ENCODE assay signal across 8 cellular contexts in genomic region chr1:76075188-76075489, GRCh38. TPM values are rescaled to one million over a fixed set of nuclear protein-coding genes. Genes with fewer than 3 reads are reported as not detected.
DNase-seq lines count a peak whose midpoint lies in the region; ATAC-seq and TF ChIP-seq lines count a peak whose summit lies in the region.

No MANE protein-coding gene starts in this region.

- H3K27ac ChIP-seq in CD4-positive, CD25-positive, alpha-beta regulatory T cell (ENCODE audit: insufficient read depth, low read length, poor library complexity, severe bottlenecking), result no peak overlapping the region
- H3K27ac ChIP-seq in SK-N-SH (ENCODE audit: low read depth in 2 of 2, low read length in 1 of 2), result peak overlapping the region; percentile 72 to 79
- peak overlapping the region; percentile 72 to 87 (median 80) for H3K27ac ChIP-seq in esophagus muscularis mucosa (replicated peaks in 1 of 4)
- H3K27ac ChIP-seq in ovary, result no peak overlapping the region

- H3K4me1 ChIP-seq in CD4-positive, CD25-positive, alpha-beta regulatory T cell (ENCODE audit: control insufficient read depth, insufficient read depth, low read length, poor library complexity, severe bottlenecking), result peaks cover 6% of the 10 kb centered on the region
- peaks cover 0 to 21% of the 10 kb centered on the region in 2 experiments; a peak in 2 of 4 replicates for H3K4me1 ChIP-seq in SK-N-SH (ENCODE audit: control insufficient read depth in 1 of 2, insufficient read depth in 2 of 2, low read depth in 1 of 2, low read length in 1 of 2)
- peaks cover 8 to 25% (median 20%) of the 10 kb centered on the region in 4 donors for H3K4me1 ChIP-seq in esophagus muscularis mucosa
- peaks cover 3% of the 10 kb centered on the region for H3K4me1 ChIP-seq in ovary (ENCODE audit: insufficient read depth)

- no peak for DNase-seq in CD4-positive, CD25-positive, alpha-beta regulatory T cell
- DNase-seq in SK-N-SH (no peak), esophagus muscularis mucosa (ENCODE audit: extremely low spot score) (no peak), ovary (no peak), GM19238 (ENCODE audit: insufficient read length, low spot score) (no peak), SW 1271 (lab: John Stamatoyannopoulos, UW) (no peak), AG08396 (ENCODE audit: low spot score) (no peak)

- TF ChIP-seq CTCF in SK-N-SH (IDR thresholded peaks at IDR 0.05) (no peak), esophagus muscularis mucosa (IDR thresholded peaks at IDR 0.05) (no peak), ovary (IDR thresholded peaks at IDR 0.05) (no peak)

- peak overlapping the region in 2 of 3 donors; percentile 75 to 91 for H3K27ac Mint-ChIP-seq in CD4-positive, CD25-positive, alpha-beta regulatory T cell

- intact Hi-C loops in esophagus muscularis mucosa (cut with DNase I), result loop anchor here (10.0 kb wide), 1 partner anchor 1140 kb away; the partner anchor contains the start of gene PIGK
- intact Hi-C loops in ovary (cut with DNase I), result no loop called here

- peaks cover 50% of the 10 kb centered on the region for H3K79me2 ChIP-seq in SK-N-SH (ENCODE audit: insufficient read depth)

- no peak for ATAC-seq in CD4-positive, CD25-positive, alpha-beta regulatory T cell (ENCODE audit: low read depth in 2 of 2)
- no peak for ATAC-seq in GM18867 (IDR thresholded peaks at IDR 0.05; ENCODE audit: unreplicated experiment)

- no peaks in the 10 kb centered on the region for H3K9me3 ChIP-seq in CD4-positive, CD25-positive, alpha-beta regulatory T cell (ENCODE audit: control insufficient read depth in 2 of 2, low read length in 2 of 2)
- H3K9me3 ChIP-seq in SK-N-SH (no peaks in the 10 kb centered on the region), esophagus muscularis mucosa (no peaks in the 10 kb centered on the region), ovary (no peaks in the 10 kb centered on the region)

- peak overlapping the region; percentile 97 for H3K4me2 ChIP-seq in SK-N-SH

- POLR2A ChIA-PET in SK-N-SH (lab: Yijun Ruan, JAX), result interaction anchor here (1.6 kb wide), 1 partner anchor 9 kb away, joined by 6 read pairs; no protein-coding TSS in a partner anchor

- no peaks in the 10 kb centered on the region for H3K9me2 ChIP-seq in SK-N-SH

- peak overlapping the region; percentile 89 for H2AFZ ChIP-seq in SK-N-SH (ENCODE audit: low read depth)

- peaks cover 2% of the 10 kb centered on the region for H3K27me3 ChIP-seq in CD4-positive, CD25-positive, alpha-beta regulatory T cell (ENCODE audit: control insufficient read depth, insufficient read depth, low read length)
- H3K27me3 ChIP-seq in SK-N-SH (ENCODE audit: insufficient read depth) (no peaks in the 10 kb centered on the region), esophagus muscularis mucosa (no peaks in the 10 kb centered on the region), ovary (no peaks in the 10 kb centered on the region)

- peak overlapping the region; percentile 64 to 93 (median 89) for H3K4me3 Mint-ChIP-seq in CD4-positive, CD25-positive, alpha-beta regulatory T cell

- H3K9me3 Mint-ChIP-seq in CD4-positive, CD25-positive, alpha-beta regulatory T cell, result no peaks in the 10 kb centered on the region

- no peak for TF ChIP-seq EP300 in SK-N-SH (IDR thresholded peaks at IDR 0.05; ENCODE audit: borderline replicate concordance in 1 of 2, low read depth in 1 of 2, low read length in 1 of 2)
- TF ChIP-seq EP300 in esophagus muscularis mucosa (IDR thresholded peaks at IDR 0.05), result no peak
- no peak for TF ChIP-seq EP300 in ovary (IDR thresholded peaks at IDR 0.05)

- no peak for TF ChIP-seq RAD21 in SK-N-SH (IDR thresholded peaks at IDR 0.05; ENCODE audit: low read length)

- no peaks in the 10 kb centered on the region for H4K20me1 ChIP-seq in SK-N-SH (ENCODE audit: insufficient read depth)

- CTCF ChIA-PET in SK-N-SH (lab: Yijun Ruan, JAX), result interaction anchor here (0.7 kb wide), 2 partner anchors 16 to 40 kb away, joined by 3 read pairs; no protein-coding TSS in a partner anchor

- TF ChIP-seq POLR2A in esophagus muscularis mucosa (IDR thresholded peaks at IDR 0.05; ENCODE audit: low read depth), result no peak
- TF ChIP-seq POLR2A in ovary (IDR thresholded peaks at IDR 0.05), result no peak

- peaks cover 17% of the 10 kb centered on the region for H3K27me3 Mint-ChIP-seq in CD4-positive, CD25-positive, alpha-beta regulatory T cell

- peaks cover 26% of the 10 kb centered on the region for H3F3A ChIP-seq in SK-N-SH (replicated peaks; ENCODE audit: insufficient read depth)

- H3K4me3 ChIP-seq in CD4-positive, CD25-positive, alpha-beta regulatory T cell (ENCODE audit: low read depth, low read length), result peak overlapping the region; percentile 62
- H3K4me3 ChIP-seq in SK-N-SH (ENCODE audit: low read depth in 2 of 2, low read length in 1 of 2) (peak overlapping the region; percentile 75 to 89), esophagus muscularis mucosa (peak overlapping the region; percentile 70 to 82 (median 77)), ovary (peak overlapping the region; percentile 82)

- H3K36me3 Mint-ChIP-seq in CD4-positive, CD25-positive, alpha-beta regulatory T cell, result no peaks in the 10 kb centered on the region

- WGBS in SK-N-SH (ENCODE audit: low lambda C conversion rate), result 7% methylated on average over 9 of the region's 9 CpGs
- WGBS in esophagus muscularis mucosa, result 11% methylated on average over 9 of the region's 9 CpGs
- 11 to 17% (median 12%) methylated on average over 9 of the region's 9 CpGs for WGBS in ovary, 3 donors

- H3K9ac ChIP-seq in SK-N-SH, result peak overlapping the region; percentile 74

- peaks cover 9 to 34% (median 16%) of the 10 kb centered on the region in 4 donors for H3K4me1 Mint-ChIP-seq in CD4-positive, CD25-positive, alpha-beta regulatory T cell

- H3K36me3 ChIP-seq in CD4-positive, CD25-positive, alpha-beta regulatory T cell (ENCODE audit: control insufficient read depth, insufficient read depth, low read length), result no peaks in the 10 kb centered on the region
- H3K36me3 ChIP-seq in SK-N-SH (replicated peaks in 1 of 2; ENCODE audit: control insufficient read depth in 1 of 2, insufficient read depth in 2 of 2, low read length in 1 of 2) (no peaks in the 10 kb centered on the region), esophagus muscularis mucosa (no peaks in the 10 kb centered on the region), ovary (no peaks in the 10 kb centered on the region)

TF ChIP-seq in SK-N-SH, 30 proteins besides CTCF, POLR2A, EP300 and RAD21 (continues in another document):
- TF ChIP-seq MEF2A (IDR thresholded peaks at IDR 0.05; ENCODE audit: borderline replicate concordance, low read depth), result no peak
- TF ChIP-seq SIN3A (IDR thresholded peaks at IDR 0.05; ENCODE audit: borderline replicate concordance, low read depth, low read length), result no peak
- no peak for TF ChIP-seq TEAD4 (IDR thresholded peaks at IDR 0.05; ENCODE audit: borderline replicate concordance, insufficient read depth)
- no peak for TF ChIP-seq NFIC (IDR thresholded peaks at IDR 0.05; ENCODE audit: borderline replicate concordance)
- TF ChIP-seq TCF12 (IDR thresholded peaks at IDR 0.05), result no peak
- no peak for TF ChIP-seq MXI1 (IDR thresholded peaks at IDR 0.05; ENCODE audit: low read depth, low read length)
- TF ChIP-seq FOXJ3 (CRISPR knock-in tag; IDR thresholded peaks at IDR 0.05), result no peak
- TF ChIP-seq TAF1 (IDR thresholded peaks at IDR 0.05; ENCODE audit: borderline replicate concordance, low read depth, low read length), result no peak
- TF ChIP-seq FOXM1 (IDR thresholded peaks at IDR 0.05; ENCODE audit: low read depth), result no peak
- TF ChIP-seq PBX3 (IDR thresholded peaks at IDR 0.05), result no peak
- no peak for TF ChIP-seq FOSL2 (IDR thresholded peaks at IDR 0.05; ENCODE audit: borderline replicate concordance, low read depth)
- TF ChIP-seq, protein P1, sequence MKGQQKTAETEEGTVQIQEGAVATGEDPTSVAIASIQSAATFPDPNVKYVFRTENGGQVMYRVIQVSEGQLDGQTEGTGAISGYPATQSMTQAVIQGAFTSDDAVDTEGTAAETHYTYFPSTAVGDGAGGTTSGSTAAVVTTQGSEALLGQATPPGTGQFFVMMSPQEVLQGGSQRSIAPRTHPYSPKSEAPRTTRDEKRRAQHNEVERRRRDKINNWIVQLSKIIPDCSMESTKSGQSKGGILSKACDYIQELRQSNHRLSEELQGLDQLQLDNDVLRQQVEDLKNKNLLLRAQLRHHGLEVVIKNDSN (IDR thresholded peaks at IDR 0.05; ENCODE audit: borderline replicate concordance, low read depth), result no peak
- TF ChIP-seq NRF1 (IDR thresholded peaks at IDR 0.05; ENCODE audit: low read depth, low read length), result no peak
- TF ChIP-seq GATA2 (CRISPR knock-in tag; IDR thresholded peaks at IDR 0.05), result no peak
- TF ChIP-seq, protein P2, sequence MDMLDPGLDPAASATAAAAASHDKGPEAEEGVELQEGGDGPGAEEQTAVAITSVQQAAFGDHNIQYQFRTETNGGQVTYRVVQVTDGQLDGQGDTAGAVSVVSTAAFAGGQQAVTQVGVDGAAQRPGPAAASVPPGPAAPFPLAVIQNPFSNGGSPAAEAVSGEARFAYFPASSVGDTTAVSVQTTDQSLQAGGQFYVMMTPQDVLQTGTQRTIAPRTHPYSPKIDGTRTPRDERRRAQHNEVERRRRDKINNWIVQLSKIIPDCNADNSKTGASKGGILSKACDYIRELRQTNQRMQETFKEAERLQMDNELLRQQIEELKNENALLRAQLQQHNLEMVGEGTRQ (IDR thresholded peaks at IDR 0.05; ENCODE audit: borderline replicate concordance, low read depth, low read length), result no peak
- TF ChIP-seq POLR2AphosphoS5 (IDR thresholded peaks at IDR 0.05; ENCODE audit: low read depth, low read length), result no peak
- no peak for TF ChIP-seq RFX5 (IDR thresholded peaks at IDR 0.05; ENCODE audit: low read length)
- no peak for TF ChIP-seq RXRA (IDR thresholded peaks at IDR 0.05; ENCODE audit: borderline replicate concordance, low read depth)

RNA-seq across cellular contexts. Expression of gene ST6GALNAC3, which starts 0.6 kb away (rescaled TPM):
- 1.5 TPM for total RNA-seq in CD4-positive, CD25-positive, alpha-beta regulatory T cell
- 1 to 10 TPM in 1 of 4 donors, under 1 TPM in 3; 0.03 to 3.4 (median 0.63) TPM for polyA plus RNA-seq in CD4-positive, CD25-positive, alpha-beta regulatory T cell
- 8.1 and 12.1 TPM in 2 replicates for polyA plus RNA-seq in SK-N-SH (2012; rRNA removed)
- 14.4 and 14.7 TPM in 2 replicates for polyA plus RNA-seq in SK-N-SH (2012; cell fraction: cytosol; rRNA removed)
- 2.3 and 5.8 TPM in 2 replicates for polyA plus RNA-seq in SK-N-SH (2012; cell fraction: nucleus; rRNA removed)
- total RNA-seq in esophagus muscularis mucosa, result 1 to 10 TPM; 2.1 to 6.8 (median 4.8) TPM
- total RNA-seq in ovary, result 1 to 10 TPM; 1.9 to 6.7 (median 5.0) TPM
- 1 to 10 TPM; 2.0 to 4.0 TPM for polyA plus RNA-seq in ovary

Comparison
In these comparisons a context has a peak if more than half of its experiments do, and no peak if none do; other contexts are left out.
1. H3K27ac ChIP-seq: peak in SK-N-SH (2 of 2) and esophagus muscularis mucosa (4 of 4); none in CD4-positive, CD25-positive, alpha-beta regulatory T cell (single experiment) and ovary (0 of 2).
2. Peak in every context shown above with its lines, with median percentiles within 50 percentile points of each other: H3K4me3 ChIP-seq.